Comparison of ENCODE assay signal across 17 cellular contexts in genomic region chr7:1024876-1025746, GRCh38. TPM values are rescaled to one million over a fixed set of nuclear protein-coding genes. Genes with fewer than 3 reads are reported as not detected.
DNase-seq lines count a peak whose midpoint lies in the region; ATAC-seq, FAIRE-seq and TF ChIP-seq lines count a peak whose summit lies in the region.
"Had no signal": no experiment of that assay in that cellular context is flagged by ENCODE, and none has a peak within 500 bp of the region (broad histone marks: within the 10 kb centered on the region; RNA-seq: fewer than 3 reads in every experiment).

No MANE protein-coding gene starts in this region.

- no peak overlapping the region for H2AFZ ChIP-seq in GM12878 (ENCODE audit: control insufficient read depth, low read depth, low read length)
- H2AFZ ChIP-seq in trophoblast cell (ENCODE audit: insufficient read depth, low read length, poor library complexity): no peak overlapping the region

- H3K4me3 ChIP-seq in GM12865 (ENCODE audit: low read depth, low read length) (peak overlapping the region; percentile 84), GM12878 (peak overlapping the region; percentile 99), trophoblast cell (ENCODE audit: low read depth, low read length) (no peak overlapping the region)
- H3K4me3 ChIP-seq: right atrium auricular region had no signal

- BruUV-seq in GM12878 (replicated peaks; lab: Mats Ljungman, UMichigan): TSS peak; percentile 90

- no peak overlapping the region for H2BK120ac ChIP-seq in trophoblast cell (ENCODE audit: insufficient read depth, low read length, poor library complexity)

- no peak overlapping the region for H3K23ac ChIP-seq in trophoblast cell (ENCODE audit: low read length)

- H3K4me1 ChIP-seq in GM12878 (ENCODE audit: control insufficient read depth, insufficient read depth, low read length) (peaks cover 45% of the 10 kb centered on the region), trophoblast cell (ENCODE audit: control insufficient read depth in 1 of 2, insufficient read depth in 2 of 2, low read length in 2 of 2) (peaks cover 13 to 20% of the 10 kb centered on the region in 2 experiments)

- H2AK5ac ChIP-seq in trophoblast cell (ENCODE audit: low read length): no peak overlapping the region

- H3K9me3 ChIP-seq in GM12878 (replicated peaks; ENCODE audit: control insufficient read depth, insufficient read depth, low read length) (peaks cover 11% of the 10 kb centered on the region; the same call in 2 of the 3 replicates), trophoblast cell (ENCODE audit: insufficient read depth, low read depth, low read length) (peaks cover 7% of the 10 kb centered on the region)
- H3K9me3 ChIP-seq: right atrium auricular region had no signal

- H3K27me3 ChIP-seq in GM12878 (replicated peaks in 1 of 2; ENCODE audit: control insufficient read depth in 2 of 2, insufficient read depth in 2 of 2, low read length in 1 of 2): no peaks in the 10 kb centered on the region
- no peaks in the 10 kb centered on the region for H3K27me3 ChIP-seq in trophoblast cell (ENCODE audit: insufficient read depth, low read length)
- H3K27me3 ChIP-seq: right atrium auricular region had no signal

- FAIRE-seq in HTR-8/SVneo (lab: Jason Lieb, UNC) (peak; percentile 4), GM12878 (lab: Jason Lieb, UNC) (no peak)
- FAIRE-seq: islet of Langerhans had no signal

- H2BK5ac ChIP-seq in trophoblast cell (ENCODE audit: low read depth, low read length, poor library complexity): no peak overlapping the region

- H3K4me2 ChIP-seq in GM12878 (ENCODE audit: control insufficient read depth, insufficient read depth): peak overlapping the region; percentile 96
- no peak overlapping the region for H3K4me2 ChIP-seq in trophoblast cell (ENCODE audit: low read length)

- peak overlapping the region; percentile 13 for H3K18ac ChIP-seq in trophoblast cell (ENCODE audit: low read length)

- H3K36me3 ChIP-seq in GM12878 (ENCODE audit: control insufficient read depth in 2 of 2, insufficient read depth in 2 of 2, low read length in 1 of 2): peaks cover 7 to 9% of the 10 kb centered on the region in 2 experiments; a peak in 3 of 4 replicates
- H3K36me3 ChIP-seq in trophoblast cell (ENCODE audit: control insufficient read depth in 1 of 2, insufficient read depth in 2 of 2, low read length in 2 of 2): peaks cover 25 to 30% of the 10 kb centered on the region in 2 experiments
- H3K36me3 ChIP-seq: neutrophil had no signal

- H2BK12ac ChIP-seq in trophoblast cell (ENCODE audit: low read length): no peak overlapping the region

- 74% methylated on average over 26 of the region's 26 CpGs for WGBS in GM12878 (ENCODE audit: insufficient coverage, insufficient replicate concordance, low lambda C conversion rate, missing lambda C conversion rate)
- WGBS in trophoblast cell (ENCODE audit: extremely low coverage, insufficient coverage, insufficient read length): no CpG with 5 or more reads among the region's 26 CpGs

- TF ChIP-seq CTCF in GM12865 (IDR thresholded peaks at IDR 0.05; ENCODE audit: insufficient read depth, low read depth, low read length, missing control alignments) (no peak), GM12878 (IDR thresholded peaks at IDR 0.05 in 2 of 3, conservative IDR thresholded peaks at IDR 0.05 in 1 of 3; ENCODE audit: control insufficient read depth in 2 of 3, extremely low read depth in 1 of 3, insufficient read depth in 1 of 3, low read depth in 3 of 3, low read length in 3 of 3) (no peak)

- H3K9ac ChIP-seq in GM12878 (ENCODE audit: control insufficient read depth, insufficient read depth, low read length) (peak overlapping the region; percentile 79), trophoblast cell (ENCODE audit: low read length) (no peak overlapping the region)

- peak overlapping the region; percentile 95 for H3K27ac ChIP-seq in GM12878 (ENCODE audit: control insufficient read depth, insufficient read depth)
- H3K27ac ChIP-seq in trophoblast cell (ENCODE audit: low read depth, low read length): no peak overlapping the region
- H3K27ac ChIP-seq: neutrophil, right atrium auricular region had no signal

- SMC1A ChIA-PET in GM12878 (lab: Charles Lee; ENCODE audit: uncharacterized antibody, unreplicated experiment): interaction anchor here (0.6 to 9.0 kb wide), 13 partner anchors 19 to 192 kb away, joined by 3 to 71 read pairs (median 7); partner anchors contain the start of gene GPR146

- H3K79me2 ChIP-seq in GM12878 (ENCODE audit: control insufficient read depth, insufficient read depth, low read length): peaks cover 90% of the 10 kb centered on the region
- H3K79me2 ChIP-seq in trophoblast cell (ENCODE audit: control insufficient read depth, insufficient read depth, low read length, poor library complexity): peaks cover 5% of the 10 kb centered on the region

- CTCF ChIA-PET in GM12878 (lab: Yijun Ruan, JAX): interaction anchor here (0.6 to 6.7 kb wide), 11 partner anchors 20 to 152 kb away, joined by 3 to 85 read pairs (median 4); partner anchors contain the start of genes GPER1 and GPR146

- ATAC-seq in GM12878 (peak; percentile 1), HG02759 (IDR thresholded peaks at IDR 0.05; ENCODE audit: unreplicated experiment) (no peak), HG03139 (IDR thresholded peaks at IDR 0.05; ENCODE audit: unreplicated experiment) (no peak)

- no peak overlapping the region for H3K14ac ChIP-seq in trophoblast cell (ENCODE audit: low read length)

- no peak overlapping the region for H4K12ac ChIP-seq in trophoblast cell (ENCODE audit: low read depth, low read length)

- DNase-seq in GM12865 (ENCODE audit: low read depth) (no peak), HTR-8/SVneo (ENCODE audit: insufficient read length, low spot score) (no peak), GM12878 (ENCODE audit: low read depth, low spot score) (no peak), trophoblast cell (no peak), DMS 273 treated with DMSO at 0.1 percent for 48 hours (lab: John Stamatoyannopoulos, UW) (no peak)
- DNase-seq: activated effector memory CD4-positive, alpha-beta T cell treated with anti-CD3 and anti-CD28 coated beads, Interleukin-2, amount 50 U/mL, for 16 hours; anterior cingulate cortex; C1 segment of cervical spinal cord; stimulated activated CD4-positive, alpha-beta T cell treated with anti-CD3 and anti-CD28 coated beads, Interleukin-1b, Interleukin-23, amount 100 ng/mL, for 48 hours had no signal

- peak; percentile 53; the same call in 1 of the 2 replicates for TF ChIP-seq POLR2A in GM12878 (IDR thresholded peaks at IDR 0.05; ENCODE audit: low read depth, low read length)

- RAD21 ChIA-PET in GM12878 (lab: Charles Lee; ENCODE audit: unreplicated experiment): interaction anchor here (0.6 to 6.6 kb wide), 11 partner anchors 19 to 102 kb away, joined by 3 to 59 read pairs (median 4); partner anchors contain the start of gene GPR146

- no peak for TF ChIP-seq EP300 in GM12878 (IDR thresholded peaks at IDR 0.05; ENCODE audit: borderline replicate concordance in 1 of 2, control insufficient read depth in 1 of 2, low read depth in 2 of 2, low read length in 2 of 2)

- peaks cover 16% of the 10 kb centered on the region for H3K79me1 ChIP-seq in trophoblast cell (ENCODE audit: low read length)

- intact Hi-C loops in GM12878 (cut with micrococcal nuclease; ENCODE audit: unreplicated experiment): loop anchor here (1.0 kb wide), 2 partner anchors 32 to 37 kb away; no protein-coding TSS in a partner anchor

- POLR2A ChIA-PET in GM12878 (lab: Charles Lee): interaction anchor here (0.5 to 5.3 kb wide), 18 partner anchors 10 to 146 kb away, joined by 3 to 40 read pairs (median 4); partner anchors contain the start of genes GPR146 and ZFAND2A

- TF ChIP-seq RAD21 in GM12878 (IDR thresholded peaks at IDR 0.05; ENCODE audit: insufficient read depth, low read depth, low read length): no peak

- in situ Hi-C loops in GM12878 (cut with MboI): loop anchor here (5.0 kb wide), 1 partner anchor 37 kb away; no protein-coding TSS in a partner anchor

- no peak overlapping the region for H4K8ac ChIP-seq in trophoblast cell (ENCODE audit: low read depth, low read length)

- H4K20me1 ChIP-seq in GM12878 (ENCODE audit: control insufficient read depth, insufficient read depth): no peaks in the 10 kb centered on the region

- no peak overlapping the region for H4K91ac ChIP-seq in trophoblast cell (ENCODE audit: low read depth, low read length)

- peak overlapping the region; percentile 17 for H3K4ac ChIP-seq in trophoblast cell (ENCODE audit: low read depth, low read length)

RNA-seq across cellular contexts. Expression of gene GPR146, which starts 19.2 kb away (rescaled TPM):
- total RNA-seq in GM12878 (2013; cell fraction: nucleolus; rRNA removed): 30.0 and 31.5 TPM in 2 replicates
- 0.65 and 0.68 TPM in 2 replicates for total RNA-seq in GM12878 (2014; rRNA removed)
- 0.36 and 0.92 TPM in 2 replicates for total RNA-seq in GM12878 (2014; rRNA removed; fragmentation: Illumina TruSeq; extraction: Trizol)
- 0.51 and 1.1 TPM in 2 replicates for total RNA-seq in GM12878 (2021)
- polyA plus RNA-seq in GM12878 (2011; ENCODE audit: low read depth): 3.5 TPM
- polyA plus RNA-seq in GM12878 (2011; rRNA removed): 9.0 and 12.0 TPM in 2 replicates
- polyA plus RNA-seq in GM12878 (2011; cell fraction: cytosol; rRNA removed): 12.9 and 14.2 TPM in 2 replicates
- polyA plus RNA-seq in GM12878 (2011; cell fraction: nucleus; rRNA removed): 18.1 and 26.9 TPM in 2 replicates
- 5.0 and 11.4 TPM in 2 replicates for polyA plus RNA-seq in GM12878 (2012)
- 0.19 TPM in 1 of 2 replicates, not detected in the other for polyA plus RNA-seq in GM12878 (2014; fragmentation: Illumina TruSeq; extraction: Trizol)
- polyA plus RNA-seq in GM12878 (2014; fragmentation: Nextera tagmentation; extraction: Ambion mirVana): not detected
- 0.50 and 0.80 TPM in 2 replicates for polyA plus RNA-seq in GM12878 (2014; rRNA removed)
- polyA plus RNA-seq in GM12878 (2016; fragmentation: Nextera tagmentation; extraction: Ambion mirVana): 1 to 10 TPM in 1 of 2 experiments, under 1 TPM in 1; 0.56 to 1.0 TPM
- 11.6 and 21.0 TPM in 2 replicates for polyA minus RNA-seq in GM12878 (2011; rRNA and poly(A)+ RNA removed)
- polyA minus RNA-seq in GM12878 (2011; cell fraction: cytosol; rRNA and poly(A)+ RNA removed): 2.2 and 3.7 TPM in 2 replicates
- polyA minus RNA-seq in GM12878 (2011; cell fraction: nucleus; rRNA and poly(A)+ RNA removed): 6.0 and 13.7 TPM in 2 replicates
- polyA plus RNA-seq in trophoblast cell (2013): 5.6 and 6.0 TPM in 2 replicates

RNA-seq across cellular contexts. Expression of gene CYP2W1, which starts 42.1 kb away (rescaled TPM):
- total RNA-seq in GM12878 (2013; cell fraction: nucleolus; rRNA removed): not detected in 2 replicates
- total RNA-seq in GM12878 (2014; rRNA removed) (not detected in 2 replicates), GM12878 (2014; rRNA removed; fragmentation: Illumina TruSeq; extraction: Trizol) (not detected in 2 replicates), GM12878 (2021) (not detected in 2 replicates)
- polyA plus RNA-seq in GM12878 (2011; ENCODE audit: low read depth): not detected
- polyA plus RNA-seq in GM12878 (2011; rRNA removed) (not detected in 2 replicates), GM12878 (2014; fragmentation: Illumina TruSeq; extraction: Trizol) (not detected in 2 replicates), GM12878 (2014; fragmentation: Nextera tagmentation; extraction: Ambion mirVana) (not detected), GM12878 (2014; rRNA removed) (not detected in 2 replicates), GM12878 (2016; fragmentation: Nextera tagmentation; extraction: Ambion mirVana) (not detected)
- not detected in 2 replicates for polyA plus RNA-seq in GM12878 (2011; cell fraction: cytosol; rRNA removed)
- polyA plus RNA-seq in GM12878 (2011; cell fraction: nucleus; rRNA removed): 0.04 and 0.07 TPM in 2 replicates
- not detected in 2 replicates for polyA plus RNA-seq in GM12878 (2012)
- polyA minus RNA-seq in GM12878 (2011; rRNA and poly(A)+ RNA removed): not detected in 2 replicates
- not detected in 2 replicates for polyA minus RNA-seq in GM12878 (2011; cell fraction: cytosol; rRNA and poly(A)+ RNA removed)
- not detected in 2 replicates for polyA minus RNA-seq in GM12878 (2011; cell fraction: nucleus; rRNA and poly(A)+ RNA removed)
- 0.01 TPM in 1 of 2 replicates, not detected in the other for polyA plus RNA-seq in trophoblast cell (2013)
- total RNA-seq: activated CD8-positive, alpha-beta memory T cell treated with anti-CD3 and anti-CD28 coated beads for 36 hours; epithelial cell of proximal tubule; right atrium auricular region; temporal lobe had no signal

RNA-seq across cellular contexts. Expression of gene COX19, which starts 49.8 kb away (rescaled TPM):
- total RNA-seq in GM12878 (2013; cell fraction: nucleolus; rRNA removed): 117 and 121 TPM in 2 replicates
- total RNA-seq in GM12878 (2014; rRNA removed): 10.2 and 12.5 TPM in 2 replicates
- total RNA-seq in GM12878 (2014; rRNA removed; fragmentation: Illumina TruSeq; extraction: Trizol): 9.5 and 11.4 TPM in 2 replicates
- 8.6 and 9.0 TPM in 2 replicates for total RNA-seq in GM12878 (2021)
- polyA plus RNA-seq in GM12878 (2011; ENCODE audit: low read depth): 4.5 TPM
- polyA plus RNA-seq in GM12878 (2011; rRNA removed): 15.9 and 17.0 TPM in 2 replicates
- polyA plus RNA-seq in GM12878 (2011; cell fraction: cytosol; rRNA removed): 10.8 and 11.2 TPM in 2 replicates
- 22.4 and 24.8 TPM in 2 replicates for polyA plus RNA-seq in GM12878 (2011; cell fraction: nucleus; rRNA removed)
- 6.9 and 7.6 TPM in 2 replicates for polyA plus RNA-seq in GM12878 (2012)
- 7.0 and 12.4 TPM in 2 replicates for polyA plus RNA-seq in GM12878 (2014; fragmentation: Illumina TruSeq; extraction: Trizol)
- polyA plus RNA-seq in GM12878 (2014; fragmentation: Nextera tagmentation; extraction: Ambion mirVana): 1 to 10 TPM; 3.7 to 6.6 TPM
- polyA plus RNA-seq in GM12878 (2014; rRNA removed): 8.9 and 10.2 TPM in 2 replicates
- polyA plus RNA-seq in GM12878 (2016; fragmentation: Nextera tagmentation; extraction: Ambion mirVana): 10 to 100 TPM; 15.0 to 17.9 TPM
- 11.1 and 20.0 TPM in 2 replicates for polyA minus RNA-seq in GM12878 (2011; rRNA and poly(A)+ RNA removed)
- polyA minus RNA-seq in GM12878 (2011; cell fraction: cytosol; rRNA and poly(A)+ RNA removed): 2.1 and 2.7 TPM in 2 replicates
- polyA minus RNA-seq in GM12878 (2011; cell fraction: nucleus; rRNA and poly(A)+ RNA removed): 11.1 and 16.1 TPM in 2 replicates
- 8.3 and 8.4 TPM in 2 replicates for polyA plus RNA-seq in trophoblast cell (2013)
